19 cellular contexts compared by ENCODE assay signal in the genomic region with DNA sequence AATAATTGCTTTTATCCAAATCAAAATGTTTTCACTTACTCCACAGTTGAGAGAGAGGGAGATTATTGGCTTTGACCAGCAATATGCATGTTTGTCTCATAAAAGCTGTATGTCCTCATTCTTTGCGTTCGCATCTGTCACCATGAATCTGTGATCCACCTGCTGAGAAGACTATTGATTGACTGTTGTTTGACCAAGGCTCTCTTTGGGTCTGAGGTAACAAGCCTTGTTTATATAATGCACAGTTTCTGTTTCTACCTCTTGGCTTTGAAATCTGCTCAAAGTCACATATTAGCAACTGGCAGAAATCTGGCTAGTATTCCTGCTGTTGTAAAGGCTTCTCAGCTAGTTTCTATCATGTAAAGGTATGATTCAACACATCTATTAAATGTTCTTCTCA.
"Had no signal": no experiment of that assay in that cellular context is flagged by ENCODE, and none has a peak within 500 bp of the region (broad histone marks: within the 10 kb centered on the region; RNA-seq: fewer than 3 reads in every experiment).

No MANE protein-coding gene starts in this region.

- H3K27me3 ChIP-seq: body of pancreas, esophagus squamous epithelium, neural progenitor cell, sigmoid colon, spleen, stomach, testis, upper lobe of right lung had no signal

- DNase-seq: activated CD4-positive, alpha-beta memory T cell treated with anti-CD3 and anti-CD28 coated beads, Interleukin-2, amount 10 ng/mL, durations not matched to agents 7 days and 5 days; activated CD4-positive, alpha-beta T cell treated with anti-CD3 and anti-CD28 coated beads for 36 hours; activated effector memory CD4-positive, alpha-beta T cell treated with anti-CD3 and anti-CD28 coated beads, Interleukin-2, amount 50 U/mL, for 16 hours; activated T-cell treated with anti-CD3 and anti-CD28 coated beads, Interleukin-2, amount 50 U/mL, for 24 hours; esophagus squamous epithelium; hypothalamus; kidney; left ventricle myocardium superior; midbrain; sigmoid colon; spleen; stomach; T-helper 2 cell; testis; upper lobe of right lung had no signal

- H3K36me3 ChIP-seq: esophagus squamous epithelium, neural progenitor cell, sigmoid colon, spleen, stomach, upper lobe of right lung had no signal

- H3K4me3 ChIP-seq: body of pancreas, coronary artery, esophagus squamous epithelium, neural progenitor cell, sigmoid colon, spleen, stomach, testis, upper lobe of right lung had no signal

- ATAC-seq: activated CD4-positive, alpha-beta T cell treated with anti-CD3 and anti-CD28 coated beads for 36 hours; activated naive CD4-positive, alpha-beta T cell treated with anti-CD3 and anti-CD28 coated beads, Interleukin-2, amount 50 U/mL, for 72 hours; body of pancreas had no signal

- H3K9ac ChIP-seq: neural progenitor cell had no signal

- H3K9me3 ChIP-seq: body of pancreas, esophagus squamous epithelium, sigmoid colon, stomach, testis, upper lobe of right lung had no signal

- H3K27ac ChIP-seq: body of pancreas, coronary artery, esophagus squamous epithelium, neural progenitor cell, sigmoid colon, spleen, stomach, testis, upper lobe of right lung had no signal

- H3K4me1 ChIP-seq: esophagus squamous epithelium, neural progenitor cell, sigmoid colon, spleen, stomach, testis, upper lobe of right lung had no signal
